ENCODE assay signal across 8 cellular contexts in the genomic region with DNA sequence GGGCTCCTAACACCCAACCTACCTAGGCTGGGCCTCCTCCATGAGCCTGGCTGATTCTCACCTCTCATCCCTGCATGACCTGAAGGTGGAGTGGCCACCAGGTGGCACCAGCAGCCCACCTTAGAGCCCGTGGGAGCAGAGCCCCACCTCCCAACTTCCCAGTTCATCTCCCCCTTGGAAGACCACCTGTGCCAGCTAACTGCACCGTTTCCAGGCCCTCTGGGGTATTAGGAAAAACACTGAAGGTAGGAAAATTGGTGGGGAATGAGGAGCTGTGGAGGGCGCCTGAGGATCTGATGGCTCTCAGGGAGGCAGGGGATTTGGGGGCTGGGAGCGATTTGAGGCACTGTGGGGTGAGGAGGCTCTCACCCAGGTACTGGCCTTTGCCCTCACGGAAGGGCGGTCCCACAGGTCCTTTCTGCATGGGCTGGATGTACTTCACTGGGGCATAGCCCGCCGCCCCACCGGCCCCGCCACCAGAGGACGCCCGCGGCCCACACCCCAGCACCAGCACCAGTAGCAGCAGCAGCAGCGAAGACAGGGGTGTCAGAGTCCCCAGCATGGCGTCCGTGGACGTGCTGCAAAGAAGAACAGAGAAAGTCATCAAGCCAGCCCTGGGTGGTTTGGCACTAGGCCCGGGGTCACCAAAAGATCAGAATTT. TPM values are rescaled to one million over a fixed set of nuclear protein-coding genes. Genes with fewer than 3 reads are reported as not detected.
DNase-seq lines count a peak whose midpoint lies in the region; FAIRE-seq and TF ChIP-seq lines count a peak whose summit lies in the region.

No MANE protein-coding gene starts in this region.

- peak; percentile 87 for TF ChIP-seq CTCF in LNCAP (IDR thresholded peaks at IDR 0.05)

- intact Hi-C loops in head of caudate nucleus (cut with DNase I), result loop anchor here (5.0 kb wide), 1 partner anchor 32 kb away; no protein-coding TSS in a partner anchor
- intact Hi-C loops in posterior vena cava (cut with DNase I), result loop anchor here (2.0 to 10.0 kb wide), 9 partner anchors 35 to 1975 kb away; a partner anchor contains a TSS

- DNase-seq in ELF-1 (ENCODE audit: low read depth, low spot score) (peak; percentile 92), SKM-1 treated with dmso at 0.1 percent for 144 hours (lab: John Stamatoyannopoulos, UW; ENCODE audit: unreplicated experiment) (peak; percentile 60), head of caudate nucleus (peak; percentile 64 to 92 (median 80)), posterior vena cava (ENCODE audit: low spot score) (peak; percentile 92), urothelium cell line (ENCODE audit: low spot score) (peak; percentile 81), GF-D8 (lab: John Stamatoyannopoulos, UW) (no peak)
- peak; percentile 78 for DNase-seq in activated naive CD4-positive, alpha-beta T cell treated with anti-CD3 and anti-CD28 coated beads, Interleukin-2, amount 50 U/mL, for 16 hours

- FAIRE-seq in urothelium cell line (lab: Jason Lieb, UNC), result peak; percentile 67

RNA-seq across cellular contexts. Expression of a gene that starts 11.1 kb away (rescaled TPM):
- total RNA-seq in posterior vena cava, result 10 to 100 TPM; 16.4 to 18.6 TPM

RNA-seq across cellular contexts. Expression of a gene that starts 15.9 kb away (rescaled TPM):
- total RNA-seq in posterior vena cava, result not detected

RNA-seq across cellular contexts. Expression of a gene that starts 25.2 kb away (rescaled TPM):
- 10 to 100 TPM; 33.2 to 35.9 TPM for total RNA-seq in posterior vena cava

RNA-seq across cellular contexts. Expression of a gene that starts 49.5 kb away (rescaled TPM):
- 10 to 100 TPM; 51.4 to 54.7 TPM for total RNA-seq in posterior vena cava

RNA-seq across cellular contexts. Expression of a gene that starts 56.1 kb away (rescaled TPM):
- total RNA-seq in posterior vena cava, result 100 to 1,000 TPM; 130 to 167 TPM
